In the genomic region with DNA sequence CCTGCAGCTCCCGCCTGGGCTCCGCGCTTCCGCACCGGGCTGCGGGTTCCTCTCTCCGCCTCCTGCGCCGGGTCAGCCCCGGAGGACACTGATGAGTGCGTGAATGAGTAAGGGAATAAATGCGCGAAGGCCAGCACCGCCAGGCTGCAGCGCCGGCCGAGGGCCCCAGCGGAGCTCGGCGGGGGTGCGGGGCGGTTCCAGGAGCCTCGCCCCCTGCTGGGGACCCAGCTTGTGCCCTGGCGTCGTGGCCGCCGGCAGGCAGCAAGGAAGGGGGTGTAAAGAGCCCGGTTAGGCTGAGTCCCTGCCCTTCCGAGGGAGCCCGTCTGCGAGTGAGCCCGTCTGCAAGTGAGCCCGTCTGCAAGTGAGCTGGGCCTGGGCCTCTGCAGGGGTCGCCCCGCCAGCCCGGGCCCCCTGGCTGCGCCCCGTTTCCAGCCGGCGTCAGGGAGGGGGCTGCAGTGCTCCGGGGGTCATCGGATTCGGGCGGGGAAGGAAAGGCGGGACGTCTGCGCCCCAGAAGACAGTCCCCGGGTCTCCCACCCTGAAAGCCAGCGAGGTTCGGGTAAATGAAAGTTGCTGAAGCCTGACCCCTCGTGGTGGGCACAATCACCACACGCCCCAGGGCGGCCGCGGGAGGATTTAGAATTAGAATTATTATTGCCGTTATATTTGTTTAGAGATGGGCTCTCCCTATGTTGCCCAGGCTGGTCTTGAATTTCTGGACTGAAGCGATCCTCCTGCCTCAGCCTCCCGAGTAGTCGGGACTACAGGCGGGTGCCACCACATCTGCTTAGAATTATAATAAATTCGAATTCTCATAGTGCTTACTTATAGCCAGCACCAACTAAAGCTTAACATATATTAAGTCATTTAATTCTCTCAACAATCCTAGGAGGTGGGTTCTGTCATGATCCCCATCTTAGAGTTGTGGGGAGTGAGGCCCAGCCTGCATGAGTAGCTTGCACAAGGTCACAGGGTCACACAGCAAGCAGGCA, we compare ENCODE assay signal across 8 cellular contexts. TPM values are rescaled to one million over a fixed set of nuclear protein-coding genes. Genes with fewer than 3 reads are reported as not detected.
A peak's percentile ranks its signal among the peaks of the same experiment; 100 is the strongest.
DNase-seq lines count a peak whose midpoint lies in the region; ATAC-seq and TF ChIP-seq lines count a peak whose summit lies in the region.

No MANE protein-coding gene starts in this region.

- no peaks in the 10 kb centered on the region for H3K27me3 ChIP-seq in colonic mucosa

- intact Hi-C loops in colonic mucosa (cut with DNase I) = loop anchor here (2.0 to 5.0 kb wide), 2 partner anchors 82 to 136 kb away; no protein-coding TSS in a partner anchor

- H3K36me3 ChIP-seq in colonic mucosa = no peaks in the 10 kb centered on the region

- ATAC-seq in GM21786 (IDR thresholded peaks at IDR 0.05; ENCODE audit: unreplicated experiment) (peak; percentile 58), GM21515 (IDR thresholded peaks at IDR 0.05; ENCODE audit: unreplicated experiment) (no peak)

- peak; percentile 69 for TF ChIP-seq CTCF in colonic mucosa (IDR thresholded peaks at IDR 0.05)

- H3K27ac ChIP-seq in colonic mucosa = no peak overlapping the region

- no peaks in the 10 kb centered on the region for H3K9me3 ChIP-seq in colonic mucosa

- H3K4me1 ChIP-seq in colonic mucosa = peaks cover 3% of the 10 kb centered on the region

- peak overlapping the region; percentile 46 for H3K4me3 ChIP-seq in colonic mucosa

- peak overlapping the region; percentile 55 to 61 for H3K9ac ChIP-seq in colonic mucosa (ENCODE audit: low read depth in 2 of 2, low read length in 2 of 2)

- DNase-seq in COLO668 (lab: John Stamatoyannopoulos, UW; ENCODE audit: unreplicated experiment) (peak; percentile 41), NCI-H1694 (lab: John Stamatoyannopoulos, UW) (peak; percentile 44), colonic mucosa (peak; percentile 72), left kidney (ENCODE audit: low read depth, low spot score) (peak; percentile 87)
- peak; percentile 74 to 77 for DNase-seq in activated CD4-positive, alpha-beta T cell treated with anti-CD3 and anti-CD28 coated beads for 4 hours
- peak; percentile 80 to 82 for DNase-seq in stimulated activated CD4-positive, alpha-beta T cell treated with anti-CD3 and anti-CD28 coated beads, Interleukin-2, amount 100 ng/mL, for 24 hours

RNA-seq across cellular contexts. Expression of a gene that starts 8.6 kb away (rescaled TPM):
- total RNA-seq in colonic mucosa = not detected

RNA-seq across cellular contexts. Expression of a gene that starts 38.7 kb away (rescaled TPM):
- 1 to 10 TPM in 1 of 2 donors, not detected in 1; 1.2 TPM for total RNA-seq in colonic mucosa
